Comparison of ENCODE assay signal across 25 cellular contexts in the genomic region with DNA sequence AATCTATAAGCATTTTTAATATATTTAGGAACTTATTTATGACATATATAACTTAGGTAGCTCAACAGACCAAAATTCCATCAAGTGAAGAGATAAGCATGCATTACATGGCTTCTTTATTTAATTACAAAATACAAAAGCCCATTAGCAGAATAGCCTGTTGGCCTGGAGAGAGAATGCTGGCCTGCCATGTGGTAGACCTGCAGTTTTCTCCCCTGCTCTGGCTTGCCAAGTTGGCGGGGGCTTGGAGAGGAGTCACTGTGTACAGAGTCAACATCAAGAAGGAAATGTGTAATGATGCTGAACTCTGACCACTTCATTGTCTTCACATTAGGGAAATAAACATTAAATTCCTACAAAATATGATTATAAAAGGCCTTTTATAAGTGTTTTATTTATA.
A peak's percentile ranks its signal among the peaks of the same experiment; 100 is the strongest.
DNase-seq lines count a peak whose midpoint lies in the region; ATAC-seq, FAIRE-seq and TF ChIP-seq lines count a peak whose summit lies in the region.
"Had no signal": no experiment of that assay in that cellular context is flagged by ENCODE, and none has a peak within 500 bp of the region (broad histone marks: within the 10 kb centered on the region; RNA-seq: fewer than 3 reads in every experiment).

No MANE protein-coding gene starts in this region.

- H3K4me1 ChIP-seq in endothelial cell of umbilical vein (ENCODE audit: control insufficient read depth, extremely low read depth, insufficient read depth, low read length) (peaks cover 15% of the 10 kb centered on the region), upper lobe of right lung (no peaks in the 10 kb centered on the region)
- H3K4me1 ChIP-seq: heart left ventricle, Peyer's patch, psoas muscle, transverse colon had no signal

- H3K27me3 ChIP-seq in endothelial cell of umbilical vein (ENCODE audit: control insufficient read depth in 2 of 2, insufficient read depth in 2 of 2, low read length in 2 of 2) (no peaks in the 10 kb centered on the region), upper lobe of right lung (no peaks in the 10 kb centered on the region)
- H3K27me3 ChIP-seq: heart left ventricle, Peyer's patch, transverse colon had no signal

- CTCF ChIA-PET in endothelial cell of umbilical vein (lab: Charles Lee) = interaction anchor here (0.9 to 4.4 kb wide), 5 partner anchors 12 to 398 kb away, joined by 3 to 69 read pairs (median 3); no protein-coding TSS in a partner anchor

- DNase-seq in NCI-H2196 (lab: John Stamatoyannopoulos, UW; ENCODE audit: unreplicated experiment) (peak; percentile 52), NCI-H2196 treated with DMSO at 0.1 percent for 48 hours (lab: John Stamatoyannopoulos, UW; ENCODE audit: unreplicated experiment) (no peak), NCI-H69 (lab: John Stamatoyannopoulos, UW) (peak; percentile 92), endothelial cell of umbilical vein (ENCODE audit: low read depth, low spot score) (peak; percentile 85), pulmonary artery endothelial cell (ENCODE audit: low read depth, low spot score) (peak; percentile 64), upper lobe of right lung (no peak)
- no peak for DNase-seq in activated naive CD4-positive, alpha-beta T cell (lab: John Stamatoyannopoulos, UW)
- DNase-seq: activated CD4-positive, alpha-beta T cell treated with anti-CD3 and anti-CD28 coated beads, Interleukin-2, amount 10 ng/mL, durations not matched to agents 7 days and 5 days; activated naive CD4-positive, alpha-beta T cell treated with anti-CD3 and anti-CD28 coated beads for 36 hours; activated T-cell treated with anti-CD3 and anti-CD28 coated beads for 4 hours; cortex of kidney; erythroblast; heart left ventricle; immature natural killer cell; Karpas-422; NCI-H524 treated with DMSO at 0.1 percent for 48 hours; nephron progenitor cell; Peyer's patch; psoas muscle; stimulated activated naive CD4-positive, alpha-beta T cell; transverse colon had no signal

- ATAC-seq in HG02763 (IDR thresholded peaks at IDR 0.05; ENCODE audit: unreplicated experiment) (no peak), upper lobe of right lung (no peak)
- ATAC-seq: psoas muscle had no signal

- H3K9me1 ChIP-seq in endothelial cell of umbilical vein (replicated peaks; ENCODE audit: control insufficient read depth, extremely low read depth, insufficient read depth, low read length) = no peaks in the 10 kb centered on the region

- peak; percentile 31 for FAIRE-seq in endothelial cell of umbilical vein (lab: Jason Lieb, UNC)
- FAIRE-seq: A204.1, TTC549 had no signal

- BruUV-seq in endothelial cell of umbilical vein (replicated peaks; lab: Mats Ljungman, UMichigan) = no TSS peak

- TF ChIP-seq POLR2A in endothelial cell of umbilical vein (IDR thresholded peaks at IDR 0.05; ENCODE audit: low read depth, low read length) = no peak

- H3K27ac ChIP-seq in endothelial cell of umbilical vein (ENCODE audit: insufficient read depth, low read depth, low read length) (peak overlapping the region; percentile 37), upper lobe of right lung (no peak overlapping the region)
- H3K27ac ChIP-seq: C4-2B, heart left ventricle, Peyer's patch, psoas muscle, transverse colon had no signal

- H3K4me2 ChIP-seq in endothelial cell of umbilical vein (ENCODE audit: insufficient read depth, low read length) = peak overlapping the region; percentile 42

- H3K9ac ChIP-seq in endothelial cell of umbilical vein (replicated peaks; ENCODE audit: extremely low read depth, insufficient read depth, low read length) = peak overlapping the region; percentile 9

- POLR2A ChIA-PET in endothelial cell of umbilical vein (lab: Charles Lee) = no interaction called here

- no peak overlapping the region for H3K4me3 ChIP-seq in endothelial cell of umbilical vein (replicated peaks in 1 of 3; ENCODE audit: insufficient read depth in 1 of 3, low read depth in 1 of 3, low read length in 3 of 3)
- H3K4me3 ChIP-seq in upper lobe of right lung = no peak overlapping the region
- H3K4me3 ChIP-seq: heart left ventricle, Peyer's patch, psoas muscle, transverse colon had no signal

- H3K9me3 ChIP-seq in endothelial cell of umbilical vein (replicated peaks; ENCODE audit: control insufficient read depth, insufficient read depth, low read length) = no peaks in the 10 kb centered on the region
- H3K9me3 ChIP-seq in upper lobe of right lung = no peaks in the 10 kb centered on the region
- H3K9me3 ChIP-seq: heart left ventricle, Peyer's patch, psoas muscle, transverse colon had no signal

- no peak overlapping the region for H2AFZ ChIP-seq in endothelial cell of umbilical vein (ENCODE audit: low read depth, low read length)

- no peaks in the 10 kb centered on the region for H4K20me1 ChIP-seq in endothelial cell of umbilical vein (replicated peaks; ENCODE audit: control insufficient read depth, extremely low read depth, insufficient read depth, low read length)

- intact Hi-C loops in endothelial cell of umbilical vein (cut with micrococcal nuclease) = no loop called here
- intact Hi-C loops in upper lobe of right lung (cut with DNase I) = no loop called here

- TF ChIP-seq CTCF in endothelial cell of umbilical vein (IDR thresholded peaks at IDR 0.05; ENCODE audit: extremely low read depth in 1 of 2, insufficient read depth in 1 of 2, low read depth in 1 of 2, low read length in 2 of 2) (no peak), upper lobe of right lung (IDR thresholded peaks at IDR 0.05) (no peak)

- no peaks in the 10 kb centered on the region for H3K36me3 ChIP-seq in endothelial cell of umbilical vein (ENCODE audit: control insufficient read depth in 2 of 2, extremely low read depth in 1 of 2, insufficient read depth in 2 of 2, low read length in 2 of 2)
- no peaks in the 10 kb centered on the region for H3K36me3 ChIP-seq in upper lobe of right lung
- H3K36me3 ChIP-seq: heart left ventricle, Peyer's patch, transverse colon had no signal

- no peaks in the 10 kb centered on the region for H3K79me2 ChIP-seq in endothelial cell of umbilical vein (ENCODE audit: control insufficient read depth, insufficient read depth, low read length)

- dilution Hi-C loops in endothelial cell of umbilical vein (cut with MboI; ENCODE audit: extremely low pct_ligation_motif_present, low sequenced_read_pairs) = no loop called here

TF ChIP-seq in endothelial cell of umbilical vein, 7 proteins besides CTCF, POLR2A, EP300 and RAD21:
- TF ChIP-seq EZH2 (IDR thresholded peaks at IDR 0.05; ENCODE audit: borderline replicate concordance, low read depth, low read length, severe bottlenecking) = no peak
- peak; percentile 60 for TF ChIP-seq FOS (IDR thresholded peaks at IDR 0.05; ENCODE audit: borderline replicate concordance, insufficient read depth, low read length)
- no peak for TF ChIP-seq GATA2 (IDR thresholded peaks at IDR 0.05; ENCODE audit: insufficient read depth, insufficient read length, low read depth, low read length)
- peak; percentile 21 for TF ChIP-seq MYC (IDR thresholded peaks at IDR 0.05; ENCODE audit: low read depth, low read length)
- no peak for TF ChIP-seq JUN (IDR thresholded peaks at IDR 0.05; ENCODE audit: borderline replicate concordance, insufficient read depth, insufficient read length, low read depth)
- peak; percentile 26 for TF ChIP-seq POLR2AphosphoS5 (IDR thresholded peaks at IDR 0.05; ENCODE audit: insufficient read depth, low read depth, low read length)
- TF ChIP-seq, protein P1, sequence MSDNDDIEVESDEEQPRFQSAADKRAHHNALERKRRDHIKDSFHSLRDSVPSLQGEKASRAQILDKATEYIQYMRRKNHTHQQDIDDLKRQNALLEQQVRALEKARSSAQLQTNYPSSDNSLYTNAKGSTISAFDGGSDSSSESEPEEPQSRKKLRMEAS (IDR thresholded peaks at IDR 0.05; ENCODE audit: insufficient read depth, insufficient read length) = no peak

Comparison
In these comparisons a context has a peak if more than half of its experiments do, and no peak if none do; other contexts are left out.
1. DNase-seq: peak in NCI-H2196 (single experiment), NCI-H69 (single experiment), endothelial cell of umbilical vein (single experiment) and pulmonary artery endothelial cell (single experiment); none in NCI-H2196 treated with DMSO at 0.1 percent for 48 hours (single experiment), activated naive CD4-positive, alpha-beta T cell (0 of 4) and upper lobe of right lung (single experiment).